ENCODE assay signal across 20 cellular contexts in genomic region chr18:48752928-48753327, GRCh38.
DNase-seq lines count a peak whose midpoint lies in the region; ATAC-seq, FAIRE-seq and TF ChIP-seq lines count a peak whose summit lies in the region.
"Had no signal": no experiment of that assay in that cellular context is flagged by ENCODE, and none has a peak within 500 bp of the region (broad histone marks: within the 10 kb centered on the region; RNA-seq: fewer than 3 reads in every experiment).

No MANE protein-coding gene starts in this region.

- peaks cover 2% of the 10 kb centered on the region for H3K9me3 Mint-ChIP-seq in astrocyte (ENCODE audit: unreplicated experiment)
- H3K9me3 Mint-ChIP-seq in activated T-cell treated with anti-CD3 and anti-CD28 coated beads, Interleukin-2, amount 50 U/mL, for 24 hours = no peaks in the 10 kb centered on the region
- H3K9me3 Mint-ChIP-seq: CD4-positive, CD25-positive, alpha-beta regulatory T cell; CD8-positive, alpha-beta memory T cell; H9 had no signal

- in situ Hi-C loops in astrocyte of the spinal cord (cut with HindIII; ENCODE audit: low sequenced_read_pairs) = no loop called here

- H3K79me2 ChIP-seq in astrocyte (ENCODE audit: insufficient read depth, low read length) = no peaks in the 10 kb centered on the region

- H3K4me1 Mint-ChIP-seq in astrocyte (ENCODE audit: low read depth, unreplicated experiment) = peaks cover 38% of the 10 kb centered on the region
- H3K4me1 Mint-ChIP-seq in activated T-cell treated with anti-CD3 and anti-CD28 coated beads, Interleukin-2, amount 50 U/mL, for 24 hours (ENCODE audit: low read depth) = no peaks in the 10 kb centered on the region
- H3K4me1 Mint-ChIP-seq: CD4-positive, CD25-positive, alpha-beta regulatory T cell; CD8-positive, alpha-beta memory T cell had no signal

- peaks cover 40% of the 10 kb centered on the region for H4K20me1 ChIP-seq in astrocyte (ENCODE audit: insufficient read depth, low read length)

- H3K27ac Mint-ChIP-seq in astrocyte (ENCODE audit: unreplicated experiment) = peak overlapping the region; percentile 69
- no peak overlapping the region for H3K27ac Mint-ChIP-seq in activated T-cell treated with anti-CD3 and anti-CD28 coated beads, Interleukin-2, amount 50 U/mL, for 24 hours
- H3K27ac Mint-ChIP-seq: CD4-positive, CD25-positive, alpha-beta regulatory T cell; CD8-positive, alpha-beta memory T cell; H9 had no signal

- H3K4me3 ChIP-seq in astrocyte (ENCODE audit: insufficient read depth, low read depth, low read length) (no peak overlapping the region), astrocyte of the spinal cord (ENCODE audit: low read depth, low read length) (no peak overlapping the region), kidney (ENCODE audit: low read length in 2 of 2) (no peak overlapping the region)
- H3K4me3 ChIP-seq: GM12878 had no signal

- TF ChIP-seq CTCF in astrocyte (IDR thresholded peaks at IDR 0.05; ENCODE audit: insufficient read depth, low read depth, low read length) (no peak), astrocyte of the spinal cord (IDR thresholded peaks at IDR 0.05; ENCODE audit: low read depth, low read length) (no peak), kidney (IDR thresholded peaks at IDR 0.05; ENCODE audit: borderline replicate concordance, extremely low read depth, insufficient read depth) (no peak)

- no peak overlapping the region for H2AFZ ChIP-seq in astrocyte (ENCODE audit: low read depth, low read length)

- peaks cover 2% of the 10 kb centered on the region for H3K9me3 ChIP-seq in astrocyte (ENCODE audit: insufficient read depth, low read depth, low read length)
- H3K9me3 ChIP-seq in kidney (ENCODE audit: control insufficient read depth in 1 of 2, low read length in 2 of 2) = no peaks in the 10 kb centered on the region
- H3K9me3 ChIP-seq: BE2C had no signal

- H3K4me2 ChIP-seq in astrocyte (ENCODE audit: low read length) = no peak overlapping the region

- H3K36me3 Mint-ChIP-seq in astrocyte (ENCODE audit: low read depth, unreplicated experiment) = peaks cover 22% of the 10 kb centered on the region
- H3K36me3 Mint-ChIP-seq in activated T-cell treated with anti-CD3 and anti-CD28 coated beads, Interleukin-2, amount 50 U/mL, for 24 hours (ENCODE audit: low read depth) = no peaks in the 10 kb centered on the region
- H3K36me3 Mint-ChIP-seq: CD4-positive, CD25-positive, alpha-beta regulatory T cell; CD8-positive, alpha-beta memory T cell had no signal

- no peak overlapping the region for H3K4me3 Mint-ChIP-seq in astrocyte (ENCODE audit: unreplicated experiment)
- H3K4me3 Mint-ChIP-seq in activated T-cell treated with anti-CD3 and anti-CD28 coated beads, Interleukin-2, amount 50 U/mL, for 24 hours = no peak overlapping the region
- H3K4me3 Mint-ChIP-seq: CD4-positive, CD25-positive, alpha-beta regulatory T cell; CD8-positive, alpha-beta memory T cell; H9 had no signal

- H3K27me3 ChIP-seq in astrocyte (ENCODE audit: insufficient read depth, low read length) = no peaks in the 10 kb centered on the region
- H3K27me3 ChIP-seq: BE2C had no signal

- no peak for FAIRE-seq in astrocyte (lab: Jason Lieb, UNC)
- FAIRE-seq in kidney (lab: Jason Lieb, UNC) = no peak
- FAIRE-seq: A204.1, GM12878, H1 had no signal

- DNase-seq in astrocyte (ENCODE audit: low read depth) (peak; percentile 49), astrocyte of the spinal cord (ENCODE audit: low read depth, low spot score) (peak; percentile 23), kidney (peak; percentile 56), putamen (ENCODE audit: low spot score) (peak; percentile 30), posterior vena cava (ENCODE audit: low spot score) (no peak)
- no peak for DNase-seq in activated T-cell treated with anti-CD3 and anti-CD28 coated beads, Interleukin-2, amount 50 U/mL, for 24 hours
- DNase-seq: ACHN; CD4-positive, CD25-positive, alpha-beta regulatory T cell; CD8-positive, alpha-beta memory T cell; COR-L47; DMS 273 treated with DMSO at 0.1 percent for 48 hours; DMS53; DND-41; EL; H9 had no signal

- H3K27ac ChIP-seq in astrocyte (ENCODE audit: low read depth, low read length) (no peak overlapping the region), kidney (ENCODE audit: low read depth in 2 of 2, low read length in 2 of 2) (no peak overlapping the region)

- no peak for ATAC-seq in GM21576 (IDR thresholded peaks at IDR 0.05; ENCODE audit: unreplicated experiment)
- ATAC-seq: GM12878 had no signal

- H3K27me3 Mint-ChIP-seq in astrocyte (ENCODE audit: low read depth, unreplicated experiment) = no peaks in the 10 kb centered on the region
- no peaks in the 10 kb centered on the region for H3K27me3 Mint-ChIP-seq in activated T-cell treated with anti-CD3 and anti-CD28 coated beads, Interleukin-2, amount 50 U/mL, for 24 hours
- H3K27me3 Mint-ChIP-seq: CD8-positive, alpha-beta memory T cell had no signal

- H3K9ac ChIP-seq in astrocyte (ENCODE audit: low read length) = no peak overlapping the region
- no peak overlapping the region for H3K9ac ChIP-seq in kidney (ENCODE audit: low read length in 2 of 2)

- H3K4me1 ChIP-seq in astrocyte (ENCODE audit: insufficient read depth, low read length) (peaks cover 5% of the 10 kb centered on the region), kidney (ENCODE audit: control insufficient read depth in 1 of 2, insufficient read depth in 1 of 2, low read depth in 1 of 2, low read length in 2 of 2) (no peaks in the 10 kb centered on the region)

- intact Hi-C loops in kidney (cut with DNase I) = no loop called here
- intact Hi-C loops in posterior vena cava (cut with DNase I) = loop anchor here (1.0 to 10.0 kb wide), 3 partner anchors 32 to 68 kb away; no protein-coding TSS in a partner anchor

- peaks cover 2% of the 10 kb centered on the region for H3K36me3 ChIP-seq in astrocyte (ENCODE audit: insufficient read depth, low read length)
- H3K36me3 ChIP-seq in kidney (ENCODE audit: control insufficient read depth in 1 of 2, insufficient read depth in 2 of 2, low read length in 2 of 2) = no peaks in the 10 kb centered on the region
- H3K36me3 ChIP-seq: BE2C had no signal

Comparison
In these comparisons a context has a peak if more than half of its experiments do, and no peak if none do; other contexts are left out.
1. DNase-seq: peak in astrocyte (single experiment), astrocyte of the spinal cord (single experiment), kidney (single experiment) and putamen (single experiment); none in activated T-cell treated with anti-CD3 and anti-CD28 coated beads, Interleukin-2, amount 50 U/mL, for 24 hours (single experiment) and posterior vena cava (single experiment).